ENCODE assay signal across 21 cellular contexts in genomic region chr13:30053904-30054303, GRCh38.
"Had no signal": no experiment of that assay in that cellular context is flagged by ENCODE, and none has a peak within 500 bp of the region (broad histone marks: within the 10 kb centered on the region; RNA-seq: fewer than 3 reads in every experiment).

No MANE protein-coding gene starts in this region.

- H3K4me1 ChIP-seq: foreskin keratinocyte, tibial artery had no signal

- H3K27me3 ChIP-seq: hepatocyte had no signal

- H3K36me3 Mint-ChIP-seq: brain had no signal

- H3K27ac ChIP-seq: epithelial cell of prostate, foreskin keratinocyte, hepatocyte, tibial artery had no signal

- H3K9me3 ChIP-seq: tibial artery had no signal

- H3K36me3 ChIP-seq: tibial artery had no signal

- H3K4me3 ChIP-seq: hepatocyte, tibial artery had no signal

- H3K27me3 Mint-ChIP-seq: brain had no signal

- H3K4me3 Mint-ChIP-seq: activated CD4-positive, alpha-beta T cell treated with anti-CD3 and anti-CD28 coated beads, Interleukin-2, amount 10 ng/mL, durations not matched to agents 7 days and 5 days; activated CD8-positive, alpha-beta T cell treated with anti-CD3 and anti-CD28 coated beads, Interleukin-2, amount 10 ng/mL, durations not matched to agents 7 days and 5 days; activated T-cell treated with anti-CD3 and anti-CD28 coated beads, Interleukin-2, amount 50 U/mL, for 24 hours; brain; naive thymus-derived CD8-positive, alpha-beta T cell had no signal

- H3K27ac Mint-ChIP-seq: activated CD4-positive, alpha-beta T cell treated with anti-CD3 and anti-CD28 coated beads, Interleukin-2, amount 10 ng/mL, durations not matched to agents 7 days and 5 days; activated CD8-positive, alpha-beta T cell treated with anti-CD3 and anti-CD28 coated beads, Interleukin-2, amount 10 ng/mL, durations not matched to agents 7 days and 5 days; activated T-cell treated with anti-CD3 and anti-CD28 coated beads, Interleukin-2, amount 50 U/mL, for 24 hours; activated T-helper 2 cell treated with anti-CD3 and anti-CD28 coated beads, Interferon-gamma antibody, Interleukin-2, Interleukin-4, amounts not matched to agents 10 μg/mL and 5 μg/mL and 100 μg/mL, durations not matched to agents 14 hours and 24 hours and 36 hours; brain had no signal

- DNase-seq: activated CD4-positive, alpha-beta T cell treated with anti-CD3 and anti-CD28 coated beads, Interleukin-2, amount 10 ng/mL, durations not matched to agents 7 days and 5 days; activated CD8-positive, alpha-beta T cell treated with anti-CD3 and anti-CD28 coated beads, Interleukin-2, amount 10 ng/mL, durations not matched to agents 7 days and 5 days; activated naive CD4-positive, alpha-beta T cell treated with Interleukin-2 at 50 U/mL for 16 hours; activated T-cell treated with anti-CD3 and anti-CD28 coated beads, Interleukin-2, amount 50 U/mL, for 24 hours; anterior cingulate cortex; caudate nucleus; foreskin keratinocyte; mesenchymal stem cell; naive thymus-derived CD8-positive, alpha-beta T cell; occipital lobe; retina; stimulated activated CD4-positive, alpha-beta T cell treated with anti-CD3 and anti-CD28 coated beads, Interleukin-2, amount 100 ng/mL, for 24 hours; stimulated activated naive CD8-positive, alpha-beta T cell treated with anti-CD3 and anti-CD28 coated beads, Interleukin-15, Interleukin-2, amounts not matched to agents 100 U/mL and 50 U/mL, for 24 hours; substantia nigra; T-helper 1 cell; T1000; tibial artery had no signal
